ENCODE assay signal across 10 cellular contexts in the genomic region with DNA sequence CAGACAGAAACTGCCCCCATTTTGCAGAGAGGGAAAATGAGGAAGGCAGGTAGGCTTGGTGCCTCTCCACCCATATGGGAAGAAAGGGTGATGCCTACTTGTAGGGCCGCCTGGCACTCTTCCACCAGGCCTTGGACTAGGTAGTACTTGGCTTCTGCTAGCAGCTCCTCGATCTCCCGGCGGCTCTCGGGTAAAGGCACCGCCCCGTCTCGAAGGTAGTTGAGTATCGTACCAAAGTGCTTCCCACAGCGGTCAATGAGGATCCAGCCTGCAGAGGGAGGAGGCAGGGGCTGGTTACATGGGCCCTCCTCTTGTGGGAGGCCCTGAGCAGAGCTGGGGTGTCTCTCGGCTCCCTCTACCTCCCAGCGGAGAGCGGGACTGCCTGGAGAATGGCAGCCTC. TPM values are rescaled to one million over a fixed set of nuclear protein-coding genes. Genes with fewer than 3 reads are reported as not detected.
DNase-seq lines count a peak whose midpoint lies in the region; ATAC-seq and TF ChIP-seq lines count a peak whose summit lies in the region.
"Had no signal": no experiment of that assay in that cellular context is flagged by ENCODE, and none has a peak within 500 bp of the region (broad histone marks: within the 10 kb centered on the region; RNA-seq: fewer than 3 reads in every experiment).

No MANE protein-coding gene starts in this region.

- H2AFZ ChIP-seq in GM23338 = no peak overlapping the region
- H2AFZ ChIP-seq in smooth muscle cell (ENCODE audit: low read depth) = no peak overlapping the region

- TF ChIP-seq RAD21 in liver (IDR thresholded peaks at IDR 0.05) = no peak

- H3K4me1 ChIP-seq in GM23338 (ENCODE audit: insufficient read depth) (peaks cover 81% of the 10 kb centered on the region), liver (ENCODE audit: control insufficient read depth in 4 of 4, insufficient read depth in 4 of 4, low read length in 3 of 4) (peaks cover 6 to 30% (median 15%) of the 10 kb centered on the region in 4 donors), smooth muscle cell (ENCODE audit: low read depth) (peaks cover 66% of the 10 kb centered on the region)

- DNase-seq in GM23338 (ENCODE audit: low spot score) (no peak), smooth muscle cell (lab: John Stamatoyannopoulos, UW; ENCODE audit: unreplicated experiment) (no peak), LoVo (ENCODE audit: low spot score) (no peak)
- DNase-seq: DND-41 had no signal

- H3K36me3 Mint-ChIP-seq in GM23338 (ENCODE audit: low read depth) = peaks cover 36% of the 10 kb centered on the region

- 94% methylated on average over 13 of the region's 13 CpGs for WGBS in liver
- 95% methylated on average over 13 of the region's 13 CpGs for WGBS in smooth muscle cell (ENCODE audit: low lambda C conversion rate)

- H3K9ac ChIP-seq in liver (ENCODE audit: low read depth in 1 of 2, low read length in 2 of 2) = no peak overlapping the region
- peak overlapping the region; percentile 79 for H3K9ac ChIP-seq in smooth muscle cell (ENCODE audit: low read depth)

- no peak overlapping the region for H3K4me3 ChIP-seq in GM23338
- H3K4me3 ChIP-seq in liver (ENCODE audit: low read depth in 1 of 3, low read length in 3 of 3) = no peak overlapping the region
- H3K4me3 ChIP-seq in smooth muscle cell = no peak overlapping the region

- no peaks in the 10 kb centered on the region for H3K9me2 ChIP-seq in GM23338 (ENCODE audit: insufficient read depth)

- ATAC-seq in GM23338 (no peak), HG02571 (IDR thresholded peaks at IDR 0.05; ENCODE audit: unreplicated experiment) (no peak), HG02642 (IDR thresholded peaks at IDR 0.05; ENCODE audit: poor library complexity, unreplicated experiment) (no peak), GM18498 (IDR thresholded peaks at IDR 0.05; ENCODE audit: unreplicated experiment) (no peak)

- no peaks in the 10 kb centered on the region for H3K27me3 ChIP-seq in GM23338 (ENCODE audit: insufficient read depth)
- no peaks in the 10 kb centered on the region for H3K27me3 ChIP-seq in liver (ENCODE audit: control insufficient read depth in 4 of 4, insufficient read depth in 4 of 4, low read length in 3 of 4)
- H3K27me3 ChIP-seq in smooth muscle cell (ENCODE audit: low read depth) = no peaks in the 10 kb centered on the region

- H3K4me3 Mint-ChIP-seq in GM23338 = no peak overlapping the region
- H3K4me3 Mint-ChIP-seq: central memory CD8-positive, alpha-beta T cell had no signal

- H3K27ac Mint-ChIP-seq in GM23338 = peak overlapping the region; percentile 74

- H3K9me3 ChIP-seq in liver (ENCODE audit: control insufficient read depth in 4 of 4, low read length in 3 of 4) (no peaks in the 10 kb centered on the region), smooth muscle cell (replicated peaks; ENCODE audit: low read depth) (no peaks in the 10 kb centered on the region)

- TF ChIP-seq CTCF in GM23338 (conservative IDR thresholded peaks at IDR 0.05; ENCODE audit: low read depth in 2 of 2) (no peak), liver (IDR thresholded peaks at IDR 0.05; ENCODE audit: low read depth, low read length, missing input control) (no peak), smooth muscle cell (IDR thresholded peaks at IDR 0.05; ENCODE audit: borderline replicate concordance, insufficient read depth, poor library complexity, severe bottlenecking) (no peak)

- H3K79me2 ChIP-seq in GM23338 (replicated peaks; ENCODE audit: insufficient read depth) (peaks cover 81% of the 10 kb centered on the region), smooth muscle cell (ENCODE audit: low read depth) (peaks cover 79% of the 10 kb centered on the region)

- peak overlapping the region; percentile 50; the same call in 1 of the 2 replicates for H3K4me2 ChIP-seq in GM23338
- peak overlapping the region; percentile 77 for H3K4me2 ChIP-seq in smooth muscle cell

- H3K27ac ChIP-seq in GM23338 (ENCODE audit: low read depth) = peak overlapping the region; percentile 89
- peak overlapping the region; percentile 93 for H3K27ac ChIP-seq in angular gyrus (ENCODE audit: low read depth, low read length)
- peak overlapping the region; percentile 72 to 84 for H3K27ac ChIP-seq in liver (ENCODE audit: low read depth in 1 of 2, low read length in 2 of 2)
- peak overlapping the region; percentile 96 for H3K27ac ChIP-seq in smooth muscle cell (ENCODE audit: low read depth)

- H3K36me3 ChIP-seq in GM23338 (ENCODE audit: insufficient read depth) (peaks cover 19% of the 10 kb centered on the region), liver (ENCODE audit: control insufficient read depth in 4 of 4, insufficient read depth in 3 of 4, low read depth in 1 of 4, low read length in 3 of 4) (peaks cover 3 to 29% (median 18%) of the 10 kb centered on the region in 4 donors), smooth muscle cell (ENCODE audit: low read depth) (peaks cover under 1% of the 10 kb centered on the region)

- peaks cover 85% of the 10 kb centered on the region for H3K4me1 Mint-ChIP-seq in GM23338

- H4K20me1 ChIP-seq in GM23338 (replicated peaks; ENCODE audit: insufficient read depth) (peaks cover 6% of the 10 kb centered on the region; the same call in 1 of the 2 replicates), smooth muscle cell (ENCODE audit: low read depth) (no peaks in the 10 kb centered on the region)

- H3K9me3 Mint-ChIP-seq in GM23338 = no peaks in the 10 kb centered on the region
- H3K9me3 Mint-ChIP-seq: central memory CD8-positive, alpha-beta T cell had no signal

- peaks cover 13% of the 10 kb centered on the region for H3K27me3 Mint-ChIP-seq in GM23338 (ENCODE audit: insufficient read depth, low read depth, poor library complexity)
- H3K27me3 Mint-ChIP-seq: central memory CD8-positive, alpha-beta T cell had no signal

- H3F3A ChIP-seq in GM23338 (replicated peaks; ENCODE audit: low read depth) (peaks cover 11% of the 10 kb centered on the region; the same call in 1 of the 2 replicates), smooth muscle cell (ENCODE audit: low read depth) (peaks cover 59% of the 10 kb centered on the region)

TF ChIP-seq in GM23338, 12 proteins besides CTCF, POLR2A, EP300 and RAD21 (continues in another document):
- no peak for TF ChIP-seq STAT1 (IDR thresholded peaks at IDR 0.05; ENCODE audit: unreplicated experiment)

TF ChIP-seq in liver, 16 proteins besides CTCF, POLR2A, EP300 and RAD21:
- no peak for TF ChIP-seq NR2F2 (IDR thresholded peaks at IDR 0.05)
- no peak for TF ChIP-seq SP1 (IDR thresholded peaks at IDR 0.05)
- TF ChIP-seq ZBTB33 (IDR thresholded peaks at IDR 0.05) = no peak
- no peak for TF ChIP-seq RXRA (IDR thresholded peaks at IDR 0.05)
- no peak for TF ChIP-seq GABPA (IDR thresholded peaks at IDR 0.05 in 1 of 2, conservative IDR thresholded peaks at IDR 0.05 in 1 of 2)

RNA-seq across cellular contexts. Expression of gene KCTD10, which starts 16.6 kb away (rescaled TPM):
- 45.2 and 56.2 TPM in 2 replicates for total RNA-seq in GM23338 (2014; rRNA removed; shearing (Covaris generic))
- polyA plus RNA-seq in GM23338 (2016; fragmentation: Nextera tagmentation; extraction: Ambion mirVana) = 15.8 and 16.8 TPM in 2 replicates
- total RNA-seq in liver = 10 to 100 TPM in 1 of 2 donors, 1 to 10 TPM in 1; 8.4 to 20.1 TPM
- 10 to 100 TPM in 1 of 2 donors, 1 to 10 TPM in 1; 4.2 to 11.4 TPM for polyA plus RNA-seq in liver
- total RNA-seq in smooth muscle cell = 89.7 and 111 TPM in 2 replicates
- 63.7 and 79.6 TPM in 2 replicates for polyA plus RNA-seq in smooth muscle cell

RNA-seq across cellular contexts. Expression of gene UBE3B, which starts 16.9 kb away (rescaled TPM):
- total RNA-seq in GM23338 (2014; rRNA removed; shearing (Covaris generic)) = 20.7 and 20.8 TPM in 2 replicates
- 20.8 and 26.8 TPM in 2 replicates for polyA plus RNA-seq in GM23338 (2016; fragmentation: Nextera tagmentation; extraction: Ambion mirVana)
- 10 to 100 TPM; 29.1 to 43.4 TPM for total RNA-seq in liver
- polyA plus RNA-seq in liver = 10 to 100 TPM in 1 of 2 donors, 1 to 10 TPM in 1; 9.3 to 19.1 TPM
- 45.5 and 62.9 TPM in 2 replicates for total RNA-seq in smooth muscle cell
- polyA plus RNA-seq in smooth muscle cell = 21.8 and 24.2 TPM in 2 replicates
